Comparison of ENCODE assay signal across 1 cellular context in the genomic region with DNA sequence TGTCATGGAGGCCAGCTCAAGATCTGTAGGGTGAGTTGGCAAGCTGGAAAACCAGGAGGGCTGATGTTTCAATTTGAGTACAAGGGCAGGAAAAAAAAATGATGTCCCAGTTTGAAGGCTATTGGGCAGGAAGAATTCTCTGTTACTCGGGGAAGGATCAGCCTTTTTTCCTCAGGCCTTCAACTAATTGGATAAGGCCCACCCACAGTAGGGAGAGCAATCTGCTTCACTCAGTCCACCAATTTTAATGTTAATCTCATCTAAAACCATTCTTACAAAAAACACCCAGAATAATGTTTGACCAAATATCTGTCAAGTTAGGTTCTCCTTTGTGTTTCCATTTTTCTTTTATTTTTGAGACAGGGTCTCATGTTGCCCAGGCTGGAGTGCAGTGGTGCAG.
TF ChIP-seq lines count a peak whose summit lies in the region.

No MANE protein-coding gene starts in this region.

TF ChIP-seq in K562, 482 proteins besides CTCF, POLR2A, EP300 and RAD21:
- TF ChIP-seq, protein P1, sequence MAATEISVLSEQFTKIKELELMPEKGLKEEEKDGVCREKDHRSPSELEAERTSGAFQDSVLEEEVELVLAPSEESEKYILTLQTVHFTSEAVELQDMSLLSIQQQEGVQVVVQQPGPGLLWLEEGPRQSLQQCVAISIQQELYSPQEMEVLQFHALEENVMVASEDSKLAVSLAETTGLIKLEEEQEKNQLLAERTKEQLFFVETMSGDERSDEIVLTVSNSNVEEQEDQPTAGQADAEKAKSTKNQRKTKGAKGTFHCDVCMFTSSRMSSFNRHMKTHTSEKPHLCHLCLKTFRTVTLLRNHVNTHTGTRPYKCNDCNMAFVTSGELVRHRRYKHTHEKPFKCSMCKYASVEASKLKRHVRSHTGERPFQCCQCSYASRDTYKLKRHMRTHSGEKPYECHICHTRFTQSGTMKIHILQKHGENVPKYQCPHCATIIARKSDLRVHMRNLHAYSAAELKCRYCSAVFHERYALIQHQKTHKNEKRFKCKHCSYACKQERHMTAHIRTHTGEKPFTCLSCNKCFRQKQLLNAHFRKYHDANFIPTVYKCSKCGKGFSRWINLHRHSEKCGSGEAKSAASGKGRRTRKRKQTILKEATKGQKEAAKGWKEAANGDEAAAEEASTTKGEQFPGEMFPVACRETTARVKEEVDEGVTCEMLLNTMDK (IDR thresholded peaks at IDR 0.05; ENCODE audit: borderline replicate concordance, insufficient read depth, low read depth, low read length, poor library complexity, severe bottlenecking), result no peak
- peak; percentile 88 for TF ChIP-seq ZNF134 (CRISPR knock-in tag; conservative IDR thresholded peaks at IDR 0.05)
